In genomic region chr4:162061214-162061613, GRCh38 we compare ENCODE assay signal across 13 cellular contexts.
DNase-seq lines count a peak whose midpoint lies in the region; ATAC-seq lines count a peak whose summit lies in the region.
"Had no signal": no experiment of that assay in that cellular context is flagged by ENCODE, and none has a peak within 500 bp of the region (broad histone marks: within the 10 kb centered on the region; RNA-seq: fewer than 3 reads in every experiment).

No MANE protein-coding gene starts in this region.

- H3K4me2 ChIP-seq in mesenchymal stem cell (ENCODE audit: low read length, poor library complexity, severe bottlenecking), result no peak overlapping the region
- H3K4me2 ChIP-seq: BLaER1 treated with 17β-estradiol and CSF1 and Interleukin-3, amounts not matched to agents 10 nM and 100 nM had no signal

- H3K4me3 ChIP-seq in mesenchymal stem cell (ENCODE audit: insufficient read depth in 1 of 2, low read depth in 1 of 2, low read length in 2 of 2), result no peak overlapping the region
- H3K4me3 ChIP-seq: BLaER1 treated with 17β-estradiol and CSF1 and Interleukin-3, amounts not matched to agents 10 nM and 100 nM had no signal

- no peak overlapping the region for H3K27ac ChIP-seq in mesenchymal stem cell (ENCODE audit: low read length, poor library complexity, severe bottlenecking)
- H3K27ac ChIP-seq: BLaER1 treated with 17β-estradiol and CSF1 and Interleukin-3, amounts not matched to agents 10 nM and 100 nM had no signal

- H3K79me1 ChIP-seq in mesenchymal stem cell (replicated peaks; ENCODE audit: low read length, poor library complexity, severe bottlenecking), result no peaks in the 10 kb centered on the region

- H2BK12ac ChIP-seq in mesenchymal stem cell (ENCODE audit: low read length in 2 of 2), result no peak overlapping the region

- no peaks in the 10 kb centered on the region for H3K4me1 ChIP-seq in mesenchymal stem cell (ENCODE audit: control insufficient read depth, insufficient read depth, low read depth, low read length)

- H2BK15ac ChIP-seq in mesenchymal stem cell (ENCODE audit: low read depth, poor library complexity, severe bottlenecking), result no peak overlapping the region

- DNase-seq in ELF-1 (ENCODE audit: low read depth, low spot score) (peak; percentile 0), M059J (ENCODE audit: low read depth) (peak; percentile 52), dermis blood vessel endothelial cell (peak; percentile 23), mesenchymal stem cell (peak; percentile 66), NCI-H748 treated with DMSO at 0.1 percent for 48 hours (lab: John Stamatoyannopoulos, UW) (no peak)
- no peak for DNase-seq in activated CD4-positive, alpha-beta T cell treated with anti-CD3 and anti-CD28 coated beads, Interleukin-2, amount 50 U/mL, for 4 hours
- DNase-seq: activated naive CD4-positive, alpha-beta T cell treated with anti-CD3 and anti-CD28 coated beads, Interleukin-2, amount 10 ng/mL, durations not matched to agents 7 days and 5 days; NCI-H1092 treated with DMSO at 0.1 percent for 48 hours; NCI-H446; SHP77 treated with DMSO at 0.1 percent for 48 hours had no signal

- no peak overlapping the region for H3K4ac ChIP-seq in mesenchymal stem cell (ENCODE audit: low read depth in 1 of 2, low read length in 2 of 2)

- no peak overlapping the region for H4K91ac ChIP-seq in mesenchymal stem cell (ENCODE audit: low read length)

- no peak for ATAC-seq in HG03442 (IDR thresholded peaks at IDR 0.05; ENCODE audit: unreplicated experiment)
- ATAC-seq in HG03520 (IDR thresholded peaks at IDR 0.05; ENCODE audit: unreplicated experiment), result no peak

- no peak overlapping the region for H3K18ac ChIP-seq in mesenchymal stem cell (ENCODE audit: low read depth in 1 of 2, low read length in 2 of 2)

- H3K9me3 ChIP-seq in mesenchymal stem cell (ENCODE audit: control insufficient read depth, low read length), result peaks cover 3% of the 10 kb centered on the region
- H3K9me3 ChIP-seq: BLaER1 treated with 17β-estradiol and CSF1 and Interleukin-3, amounts not matched to agents 10 nM and 100 nM had no signal

- WGBS in mesenchymal stem cell, result 83% methylated on average over 1 of the region's 2 CpGs

- no peak overlapping the region for H3K23ac ChIP-seq in mesenchymal stem cell (ENCODE audit: low read length in 2 of 2)

- H2BK120ac ChIP-seq in mesenchymal stem cell (ENCODE audit: low read depth, low read length), result no peak overlapping the region

- H2AK5ac ChIP-seq in mesenchymal stem cell (ENCODE audit: low read length, severe bottlenecking), result no peak overlapping the region

- H3K36me3 ChIP-seq in mesenchymal stem cell (ENCODE audit: control insufficient read depth in 1 of 2, insufficient read depth in 2 of 2, low read depth in 1 of 2, low read length in 2 of 2), result no peaks in the 10 kb centered on the region
- H3K36me3 ChIP-seq: BLaER1 treated with 17β-estradiol and CSF1 and Interleukin-3, amounts not matched to agents 10 nM and 100 nM had no signal

- no peak overlapping the region for H3K9ac ChIP-seq in mesenchymal stem cell (ENCODE audit: low read length)
- H3K9ac ChIP-seq: BLaER1 treated with 17β-estradiol and CSF1 and Interleukin-3, amounts not matched to agents 10 nM and 100 nM had no signal

- no peak overlapping the region for H4K8ac ChIP-seq in mesenchymal stem cell (ENCODE audit: low read length)

- no peak overlapping the region for H2AFZ ChIP-seq in mesenchymal stem cell (ENCODE audit: low read depth, low read length)

- no peak overlapping the region for H2BK5ac ChIP-seq in mesenchymal stem cell (ENCODE audit: low read depth, low read length, poor library complexity, severe bottlenecking)

- no peak overlapping the region for H3K14ac ChIP-seq in mesenchymal stem cell (ENCODE audit: low read length in 2 of 2)

- H3K27me3 ChIP-seq in mesenchymal stem cell (ENCODE audit: control insufficient read depth in 1 of 2, insufficient read depth in 1 of 2, low read length in 2 of 2), result no peaks in the 10 kb centered on the region
- H3K27me3 ChIP-seq: BLaER1 treated with 17β-estradiol and CSF1 and Interleukin-3, amounts not matched to agents 10 nM and 100 nM had no signal

Comparison
In these comparisons a context has a peak if more than half of its experiments do, and no peak if none do; other contexts are left out.
1. DNase-seq: peak in ELF-1 (single experiment), M059J (single experiment), dermis blood vessel endothelial cell (single experiment) and mesenchymal stem cell (single experiment); none in NCI-H748 treated with DMSO at 0.1 percent for 48 hours (single experiment) and activated CD4-positive, alpha-beta T cell treated with anti-CD3 and anti-CD28 coated beads, Interleukin-2, amount 50 U/mL, for 4 hours (0 of 2).